20 cellular contexts compared by ENCODE assay signal in genomic region chr15:36363335-36363734, GRCh38.
DNase-seq lines count a peak whose midpoint lies in the region; ATAC-seq, FAIRE-seq and TF ChIP-seq lines count a peak whose summit lies in the region.
"Had no signal": no experiment of that assay in that cellular context is flagged by ENCODE, and none has a peak within 500 bp of the region (broad histone marks: within the 10 kb centered on the region; RNA-seq: fewer than 3 reads in every experiment).

No MANE protein-coding gene starts in this region.

- H3K4me3 Mint-ChIP-seq in mesothelial cell of epicardium (no peak overlapping the region), Calu3 (ENCODE audit: low read depth, unreplicated experiment) (no peak overlapping the region)
- no peak overlapping the region for H3K4me3 Mint-ChIP-seq in stimulated activated effector memory CD8-positive, alpha-beta T cell treated with anti-CD3 and anti-CD28 coated beads, Interleukin-12 subunit alpha, Interleukin-12 subunit beta, amount 100 ng/mL, for 72 hours
- H3K4me3 Mint-ChIP-seq: B cell; dendritic cell treated with granulocyte-macrophage colony-stimulating factor and Interleukin-4, amounts not matched to agents 40 ng/mL and 50 ng/mL, for 4 days; stimulated activated naive CD8-positive, alpha-beta T cell treated with anti-CD3 and anti-CD28 coated beads, Interleukin-15, amount 100 ng/mL, for 72 hours had no signal

- H3K4me3 ChIP-seq in HCT116 (replicated peaks in 1 of 2; ENCODE audit: low read depth in 1 of 2, low read length in 2 of 2) (no peak overlapping the region), bronchial epithelial cell (ENCODE audit: low read depth, low read length) (no peak overlapping the region)
- H3K4me3 ChIP-seq: mucosa of descending colon, vagina had no signal

- ATAC-seq in HCT116 (peak; percentile 58; the same call in 1 of the 2 replicates), HG03342 (IDR thresholded peaks at IDR 0.05; ENCODE audit: unreplicated experiment) (no peak)
- no peak for ATAC-seq in stimulated activated effector memory CD8-positive, alpha-beta T cell treated with anti-CD3 and anti-CD28 coated beads, Interleukin-12 subunit alpha, Interleukin-12 subunit beta, amount 100 ng/mL, for 72 hours
- ATAC-seq: mucosa of descending colon; Panc1; stimulated activated naive CD8-positive, alpha-beta T cell treated with anti-CD3 and anti-CD28 coated beads, Interleukin-15, amount 100 ng/mL, for 72 hours had no signal

- no peaks in the 10 kb centered on the region for H4K20me1 ChIP-seq in HCT116 (ENCODE audit: insufficient read depth)

- peak overlapping the region; percentile 24 for H2AFZ ChIP-seq in HCT116 (ENCODE audit: low read depth, low read length, poor library complexity, severe bottlenecking)
- H2AFZ ChIP-seq: parathyroid adenoma had no signal

- no TSS peak for BruUV-seq in HCT116 (replicated peaks; lab: Mats Ljungman, UMichigan)
- no TSS peak for BruUV-seq in Calu3 (replicated peaks; lab: Mats Ljungman, UMichigan)

- no peaks in the 10 kb centered on the region for H3K79me2 ChIP-seq in HCT116 (ENCODE audit: insufficient read depth, low read length)
- H3K79me2 ChIP-seq: parathyroid adenoma had no signal

- TF ChIP-seq RAD21 in HCT116 (IDR thresholded peaks at IDR 0.05; ENCODE audit: low read depth): no peak

- H3K36me3 Mint-ChIP-seq in mesothelial cell of epicardium: no peaks in the 10 kb centered on the region
- H3K36me3 Mint-ChIP-seq in Calu3 (ENCODE audit: insufficient read depth, unreplicated experiment): no peaks in the 10 kb centered on the region
- no peaks in the 10 kb centered on the region for H3K36me3 Mint-ChIP-seq in stimulated activated effector memory CD8-positive, alpha-beta T cell treated with anti-CD3 and anti-CD28 coated beads, Interleukin-12 subunit alpha, Interleukin-12 subunit beta, amount 100 ng/mL, for 72 hours

- no peak for TF ChIP-seq POLR2A in HCT116 (IDR thresholded peaks at IDR 0.05; ENCODE audit: borderline replicate concordance, extremely low read depth, insufficient read depth, insufficient read length)

- H3K4me1 ChIP-seq in HCT116 (ENCODE audit: control insufficient read depth in 1 of 2, insufficient read depth in 2 of 2, low read length in 2 of 2): peaks cover 7 to 38% of the 10 kb centered on the region in 2 experiments
- H3K4me1 ChIP-seq: parathyroid adenoma had no signal

- no peak for TF ChIP-seq CTCF in HCT116 (IDR thresholded peaks at IDR 0.05 in 2 of 3, conservative IDR thresholded peaks at IDR 0.05 in 1 of 3; ENCODE audit: borderline replicate concordance in 1 of 3, insufficient read depth in 1 of 3, low read depth in 2 of 3, low read length in 2 of 3)
- no peak for TF ChIP-seq CTCF in bronchial epithelial cell (IDR thresholded peaks at IDR 0.05; ENCODE audit: insufficient read depth, low read length, severe bottlenecking)
- no peak for TF ChIP-seq CTCF in mesothelial cell of epicardium (IDR thresholded peaks at IDR 0.05; ENCODE audit: unreplicated experiment)
- no peak for TF ChIP-seq CTCF in Calu3 (IDR thresholded peaks at IDR 0.05; ENCODE audit: unreplicated experiment)

- H3K9me3 Mint-ChIP-seq in mesothelial cell of epicardium (no peaks in the 10 kb centered on the region), Calu3 (ENCODE audit: low read depth, unreplicated experiment) (no peaks in the 10 kb centered on the region)
- peaks cover 2% of the 10 kb centered on the region for H3K9me3 Mint-ChIP-seq in stimulated activated effector memory CD8-positive, alpha-beta T cell treated with anti-CD3 and anti-CD28 coated beads, Interleukin-12 subunit alpha, Interleukin-12 subunit beta, amount 100 ng/mL, for 72 hours
- H3K9me3 Mint-ChIP-seq: stimulated activated naive CD8-positive, alpha-beta T cell treated with anti-CD3 and anti-CD28 coated beads, Interleukin-15, amount 100 ng/mL, for 72 hours had no signal

- intact Hi-C loops in HCT116 (cut with micrococcal nuclease) (no loop called here), Calu3 (cut with micrococcal nuclease; ENCODE audit: unreplicated experiment) (no loop called here)

- no peaks in the 10 kb centered on the region for H3K27me3 Mint-ChIP-seq in mesothelial cell of epicardium (ENCODE audit: low read depth)
- H3K27me3 Mint-ChIP-seq in Calu3 (ENCODE audit: unreplicated experiment): no peaks in the 10 kb centered on the region
- H3K27me3 Mint-ChIP-seq: B cell; dendritic cell treated with granulocyte-macrophage colony-stimulating factor and Interleukin-4, amounts not matched to agents 40 ng/mL and 50 ng/mL, for 4 days; stimulated activated naive CD8-positive, alpha-beta T cell treated with anti-CD3 and anti-CD28 coated beads, Interleukin-15, amount 100 ng/mL, for 72 hours had no signal

- H3K9me3 ChIP-seq in HCT116 (ENCODE audit: control insufficient read depth in 1 of 2, insufficient read depth in 1 of 2, low read depth in 1 of 2, low read length in 2 of 2): no peaks in the 10 kb centered on the region
- H3K9me3 ChIP-seq: mucosa of descending colon, vagina had no signal

- CTCF ChIA-PET in HCT116 (lab: Charles Lee): no interaction called here
- CTCF ChIA-PET in Calu3 (lab: Charles Lee): no interaction called here

- H3K27ac ChIP-seq in HCT116 (ENCODE audit: low read depth, low read length): peak overlapping the region; percentile 27; the same call in 1 of the 2 replicates
- H3K27ac ChIP-seq: parathyroid adenoma, vagina had no signal

- FAIRE-seq in bronchial epithelial cell (lab: Jason Lieb, UNC): no peak
- FAIRE-seq: kidney had no signal

- RAD21 ChIA-PET in HCT116 (lab: Charles Lee; ENCODE audit: low non-redundant PET in 1 of 2, low total read pairs in 2 of 2, uncharacterized antibody in 2 of 2, unreplicated experiment in 2 of 2): no interaction called here

- H3K36me3 ChIP-seq in HCT116 (ENCODE audit: control insufficient read depth in 1 of 2, insufficient read depth in 2 of 2, low read length in 2 of 2) (no peaks in the 10 kb centered on the region), bronchial epithelial cell (ENCODE audit: control insufficient read depth, insufficient read depth, low read length) (no peaks in the 10 kb centered on the region)
- H3K36me3 ChIP-seq: vagina had no signal

- DNase-seq in AG20443 (ENCODE audit: low spot score): peak; percentile 50
- DNase-seq in HCT116 (ENCODE audit: low read depth, low spot score): peak; percentile 33
- DNase-seq in bronchial epithelial cell (ENCODE audit: low read depth): peak; percentile 9
- DNase-seq in mesothelial cell of epicardium (ENCODE audit: low spot score in 2 of 2, unreplicated experiment in 2 of 2): no peak
- no peak for DNase-seq in Calu3
- DNase-seq in stimulated activated effector memory CD8-positive, alpha-beta T cell treated with anti-CD3 and anti-CD28 coated beads, Interleukin-12 subunit alpha, Interleukin-12 subunit beta, amount 100 ng/mL, for 72 hours (ENCODE audit: low spot score in 2 of 2): no peak
- no peak for DNase-seq in HK-2 (ENCODE audit: unreplicated experiment)
- DNase-seq: aorta; erythroblast; kidney; mucosa of descending colon; NCI-H2081; NCI-H748 treated with DMSO at 0.1 percent for 48 hours; stimulated activated naive CD8-positive, alpha-beta T cell treated with anti-CD3 and anti-CD28 coated beads, Interleukin-15, amount 100 ng/mL, for 72 hours had no signal

- H3K27ac Mint-ChIP-seq in mesothelial cell of epicardium (peak overlapping the region; percentile 86), Calu3 (ENCODE audit: unreplicated experiment) (no peak overlapping the region)
- H3K27ac Mint-ChIP-seq in stimulated activated effector memory CD8-positive, alpha-beta T cell treated with anti-CD3 and anti-CD28 coated beads, Interleukin-12 subunit alpha, Interleukin-12 subunit beta, amount 100 ng/mL, for 72 hours: no peak overlapping the region
- H3K27ac Mint-ChIP-seq: B cell; dendritic cell treated with granulocyte-macrophage colony-stimulating factor and Interleukin-4, amounts not matched to agents 40 ng/mL and 50 ng/mL, for 4 days; stimulated activated naive CD8-positive, alpha-beta T cell treated with anti-CD3 and anti-CD28 coated beads, Interleukin-15, amount 100 ng/mL, for 72 hours had no signal

- peaks cover 78% of the 10 kb centered on the region for H3K4me1 Mint-ChIP-seq in mesothelial cell of epicardium
- H3K4me1 Mint-ChIP-seq in Calu3 (ENCODE audit: low read depth, unreplicated experiment): no peaks in the 10 kb centered on the region
- no peaks in the 10 kb centered on the region for H3K4me1 Mint-ChIP-seq in stimulated activated effector memory CD8-positive, alpha-beta T cell treated with anti-CD3 and anti-CD28 coated beads, Interleukin-12 subunit alpha, Interleukin-12 subunit beta, amount 100 ng/mL, for 72 hours
- H3K4me1 Mint-ChIP-seq: B cell; stimulated activated naive CD8-positive, alpha-beta T cell treated with anti-CD3 and anti-CD28 coated beads, Interleukin-15, amount 100 ng/mL, for 72 hours had no signal

- H3K9me2 ChIP-seq in HCT116 (ENCODE audit: insufficient read depth): no peaks in the 10 kb centered on the region

- peak overlapping the region; percentile 7; the same call in 1 of the 2 replicates for H3K9ac ChIP-seq in HCT116 (ENCODE audit: low read length)
- H3K9ac ChIP-seq: parathyroid adenoma had no signal

- POLR2A ChIA-PET in HCT116 (lab: Charles Lee): no interaction called here

- peak overlapping the region; percentile 17 for H3K4me2 ChIP-seq in HCT116 (ENCODE audit: low read length)

- H3K27me3 ChIP-seq in HCT116 (ENCODE audit: insufficient read depth, low read length) (no peaks in the 10 kb centered on the region), bronchial epithelial cell (ENCODE audit: control insufficient read depth, insufficient read depth, low read length) (no peaks in the 10 kb centered on the region)
- H3K27me3 ChIP-seq: vagina had no signal

TF ChIP-seq in HCT116, 20 proteins besides CTCF, POLR2A, EP300 and RAD21 (continues in another document):
- no peak for TF ChIP-seq CBX3 (IDR thresholded peaks at IDR 0.05; ENCODE audit: low read depth)
- TF ChIP-seq ZNF274 (IDR thresholded peaks at IDR 0.05; ENCODE audit: low read depth, low read length): no peak
- TF ChIP-seq CEBPB (IDR thresholded peaks at IDR 0.05; ENCODE audit: low read depth): no peak
- no peak for TF ChIP-seq YY1 (IDR thresholded peaks at IDR 0.05; ENCODE audit: extremely low read depth, insufficient replicate concordance, low read depth, low read length)
- no peak for TF ChIP-seq EZH2 (IDR thresholded peaks at IDR 0.05)
- no peak for TF ChIP-seq MAX (IDR thresholded peaks at IDR 0.05)
- no peak for TF ChIP-seq EZH2phosphoT487 (IDR thresholded peaks at IDR 0.05; ENCODE audit: borderline replicate concordance)

Comparison
In these comparisons a context has a peak if more than half of its experiments do, and no peak if none do; other contexts are left out.
1. DNase-seq: peak in AG20443 (single experiment), HCT116 (single experiment) and bronchial epithelial cell (single experiment); none in mesothelial cell of epicardium (0 of 2), Calu3 (single experiment), stimulated activated effector memory CD8-positive, alpha-beta T cell treated with anti-CD3 and anti-CD28 coated beads, Interleukin-12 subunit alpha, Interleukin-12 subunit beta, amount 100 ng/mL, for 72 hours (0 of 2) and HK-2 (single experiment).